ENCODE assay signal across 8 cellular contexts in genomic region chr3:33440578-33441321, GRCh38. TPM values are rescaled to one million over a fixed set of nuclear protein-coding genes. Genes with fewer than 3 reads are reported as not detected.
A peak's percentile ranks its signal among the peaks of the same experiment; 100 is the strongest.
DNase-seq lines count a peak whose midpoint lies in the region; ATAC-seq and TF ChIP-seq lines count a peak whose summit lies in the region.

No MANE protein-coding gene starts in this region.

- H3K9me3 ChIP-seq in OCI-LY1 (ENCODE audit: low read length), result no peaks in the 10 kb centered on the region
- no peaks in the 10 kb centered on the region for H3K9me3 ChIP-seq in neural cell (ENCODE audit: low read length)
- H3K9me3 ChIP-seq in thyroid gland, result no peaks in the 10 kb centered on the region

- H2AFZ ChIP-seq in OCI-LY1 (ENCODE audit: low read length) (no peak overlapping the region), neural cell (ENCODE audit: low read depth, low read length) (peak overlapping the region; percentile 83)

- H3K27ac ChIP-seq in OCI-LY1 (ENCODE audit: low read depth, low read length, poor library complexity, severe bottlenecking) (peak overlapping the region; percentile 96), neural cell (ENCODE audit: low read length) (peak overlapping the region; percentile 92), thyroid gland (peak overlapping the region; percentile 91 to 96 (median 94))

- H3K4me1 ChIP-seq in OCI-LY1 (ENCODE audit: insufficient read depth, low read length, severe bottlenecking) (peaks cover 39% of the 10 kb centered on the region), thyroid gland (peaks cover 21 to 32% of the 10 kb centered on the region in 2 donors)

- TF ChIP-seq POLR2A in thyroid gland (IDR thresholded peaks at IDR 0.05), result peak in 1 of 2 donors; percentile 91

- H4K20me1 ChIP-seq in OCI-LY1 (ENCODE audit: insufficient read depth, low read length) (no peaks in the 10 kb centered on the region), neural cell (ENCODE audit: insufficient read depth) (peaks cover 8% of the 10 kb centered on the region)

- peak; percentile 90 for ATAC-seq in GM21528 (IDR thresholded peaks at IDR 0.05; ENCODE audit: low FRiP score, unreplicated experiment)

- H3K9ac ChIP-seq in OCI-LY1 (ENCODE audit: low read length) (peak overlapping the region; percentile 80), neural cell (ENCODE audit: low read length) (peak overlapping the region; percentile 84)

- H3F3A ChIP-seq in OCI-LY1 (ENCODE audit: insufficient read depth, low read length) (no peaks in the 10 kb centered on the region), neural cell (ENCODE audit: insufficient read depth, low read length, poor library complexity, severe bottlenecking) (peaks cover 9% of the 10 kb centered on the region)

- no peak for TF ChIP-seq EP300 in neural cell (conservative IDR thresholded peaks at IDR 0.05; ENCODE audit: poor library complexity, severe bottlenecking)

- H3K79me2 ChIP-seq in OCI-LY1 (ENCODE audit: insufficient read depth, low read length) (peaks cover 40% of the 10 kb centered on the region), neural cell (replicated peaks; ENCODE audit: insufficient read depth, low read length) (peaks cover 37% of the 10 kb centered on the region)

- H3K9me2 ChIP-seq in OCI-LY1 (ENCODE audit: low read depth, low read length) (no peaks in the 10 kb centered on the region), neural cell (ENCODE audit: insufficient read depth, low read length) (no peaks in the 10 kb centered on the region)

- no peak for TF ChIP-seq RAD21 in neural cell (conservative IDR thresholded peaks at IDR 0.05)

- 0 to 2% methylated on average over 20 to 27 of the region's 36 CpGs for WGBS in thyroid gland, 2 donors

- TF ChIP-seq CTCF in OCI-LY1 (IDR thresholded peaks at IDR 0.05; ENCODE audit: low read length) (no peak), neural cell (IDR thresholded peaks at IDR 0.05; ENCODE audit: poor library complexity, severe bottlenecking) (peak; percentile 60), thyroid gland (IDR thresholded peaks at IDR 0.05) (peak in 1 of 6 experiments; percentile 16)

- intact Hi-C loops in thyroid gland (cut with DNase I), result no loop called here

- DNase-seq in EH (ENCODE audit: low read depth), result peak; percentile 100
- DNase-seq in HuH-7.5 (ENCODE audit: low spot score), result peak; percentile 98
- peak; percentile 16 for DNase-seq in activated gamma-delta T cell (lab: John Stamatoyannopoulos, UW)
- DNase-seq in fibroblast of the conjunctiva (ENCODE audit: low read depth), result peak; percentile 100
- DNase-seq in thyroid gland, result no peak

- peak overlapping the region; percentile 80 for H3K4me3 ChIP-seq in OCI-LY1 (ENCODE audit: low read depth, low read length, poor library complexity, severe bottlenecking)
- H3K4me3 ChIP-seq in neural cell (ENCODE audit: low read length), result peak overlapping the region; percentile 78
- H3K4me3 ChIP-seq in thyroid gland (replicated peaks in 1 of 3), result peak overlapping the region; percentile 36 to 76 (median 68)

- H3K4me2 ChIP-seq in OCI-LY1 (ENCODE audit: low read length), result peak overlapping the region; percentile 65
- H3K4me2 ChIP-seq in neural cell (ENCODE audit: low read length), result peak overlapping the region; percentile 78

- H3K27me3 ChIP-seq in OCI-LY1 (ENCODE audit: insufficient read depth, low read length) (no peaks in the 10 kb centered on the region), neural cell (ENCODE audit: insufficient read depth, low read depth, low read length) (no peaks in the 10 kb centered on the region), thyroid gland (no peaks in the 10 kb centered on the region)

- H3K36me3 ChIP-seq in OCI-LY1 (ENCODE audit: insufficient read depth, low read length) (no peaks in the 10 kb centered on the region), neural cell (ENCODE audit: insufficient read depth, low read length) (no peaks in the 10 kb centered on the region), thyroid gland (no peaks in the 10 kb centered on the region)

TF ChIP-seq in neural cell, 6 proteins besides CTCF, POLR2A, EP300 and RAD21:
- TF ChIP-seq TAF1 (IDR thresholded peaks at IDR 0.05; ENCODE audit: low read depth), result peak; percentile 67
- peak; percentile 83 for TF ChIP-seq REST (IDR thresholded peaks at IDR 0.05; ENCODE audit: borderline replicate concordance)
- TF ChIP-seq SMC3 (conservative IDR thresholded peaks at IDR 0.05; ENCODE audit: poor library complexity), result peak; percentile 43
- peak; percentile 80 for TF ChIP-seq MXI1 (conservative IDR thresholded peaks at IDR 0.05; ENCODE audit: poor library complexity, severe bottlenecking)
- no peak for TF ChIP-seq EZH2 (IDR thresholded peaks at IDR 0.05; ENCODE audit: borderline replicate concordance, insufficient read depth, low read length, poor library complexity, severe bottlenecking)
- TF ChIP-seq POLR2AphosphoS5 (IDR thresholded peaks at IDR 0.05), result peak; percentile 92
TF ChIP-seq in neural cell: peak in this region for 5.

RNA-seq across cellular contexts. Expression of gene UBP1, which starts 0.5 kb away (rescaled TPM):
- polyA plus RNA-seq in neural cell, result 59.6 and 74.2 TPM in 2 replicates
- polyA minus RNA-seq in neural cell, result 85.0 and 97.4 TPM in 2 replicates
- total RNA-seq in thyroid gland, result 100 to 1,000 TPM in 1 of 4 donors, 10 to 100 TPM in 3; 55.5 to 108 (median 65.6) TPM

Comparison
In these comparisons a context has a peak if more than half of its experiments do, and no peak if none do; other contexts are left out.
1. DNase-seq: peak in EH (single experiment), HuH-7.5 (single experiment), activated gamma-delta T cell (single experiment) and fibroblast of the conjunctiva (single experiment); none in thyroid gland (0 of 2).
2. Peak in every context shown above with its lines, with median percentiles within 50 percentile points of each other: H3K27ac ChIP-seq and H3K4me3 ChIP-seq.